In the genomic region with DNA sequence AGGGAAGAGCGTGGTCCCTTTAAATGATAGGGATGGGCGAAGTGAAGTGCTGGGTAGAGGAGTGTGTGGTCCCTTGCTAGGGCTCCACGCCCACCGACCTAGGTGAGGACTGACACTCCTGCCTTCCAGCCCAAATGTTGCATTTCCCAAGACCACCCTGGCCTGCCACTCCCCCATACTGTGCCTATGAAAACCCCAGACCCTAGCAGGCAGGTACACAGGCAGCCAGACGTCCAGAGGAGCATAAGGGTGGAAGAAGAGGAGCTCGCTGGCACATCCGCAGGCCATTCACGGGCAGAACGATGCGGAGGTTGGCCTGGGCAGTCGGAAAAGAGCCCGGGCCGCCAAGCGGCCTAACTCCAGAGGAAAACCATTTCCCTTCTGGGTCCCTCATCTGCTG, we compare ENCODE assay signal across 8 cellular contexts. TPM values are rescaled to one million over a fixed set of nuclear protein-coding genes. Genes with fewer than 3 reads are reported as not detected.
DNase-seq lines count a peak whose midpoint lies in the region; ATAC-seq and TF ChIP-seq lines count a peak whose summit lies in the region.

No MANE protein-coding gene starts in this region.

- H3K4me1 ChIP-seq in CD4-positive, CD25-positive, alpha-beta regulatory T cell (ENCODE audit: control insufficient read depth, insufficient read depth, low read length, poor library complexity, severe bottlenecking): peaks cover 32% of the 10 kb centered on the region

- H3K9me3 ChIP-seq in CD4-positive, CD25-positive, alpha-beta regulatory T cell (ENCODE audit: control insufficient read depth in 2 of 2, low read length in 2 of 2): no peaks in the 10 kb centered on the region

- no peak for DNase-seq in CD4-positive, CD25-positive, alpha-beta regulatory T cell
- no peak for DNase-seq in Jurkat, Clone E6-1 (ENCODE audit: low read depth, low spot score)
- DNase-seq in coronary artery (ENCODE audit: low spot score): no peak
- DNase-seq in SKM-1 (lab: John Stamatoyannopoulos, UW; ENCODE audit: unreplicated experiment): no peak
- no peak for DNase-seq in putamen (ENCODE audit: low spot score)
- DNase-seq in HuH-7 (ENCODE audit: low spot score): no peak

- no peak overlapping the region for H3K27ac ChIP-seq in CD4-positive, CD25-positive, alpha-beta regulatory T cell (ENCODE audit: insufficient read depth, low read length, poor library complexity, severe bottlenecking)
- H3K27ac ChIP-seq in coronary artery: no peak overlapping the region

- H3K27me3 ChIP-seq in CD4-positive, CD25-positive, alpha-beta regulatory T cell (ENCODE audit: control insufficient read depth, insufficient read depth, low read length): peaks cover 2% of the 10 kb centered on the region

- no peaks in the 10 kb centered on the region for H3K36me3 ChIP-seq in CD4-positive, CD25-positive, alpha-beta regulatory T cell (ENCODE audit: control insufficient read depth, insufficient read depth, low read length)

- H3K9me3 Mint-ChIP-seq in CD4-positive, CD25-positive, alpha-beta regulatory T cell: no peaks in the 10 kb centered on the region
- no peaks in the 10 kb centered on the region for H3K9me3 Mint-ChIP-seq in nephron

- peaks cover 5% of the 10 kb centered on the region for H3K27me3 Mint-ChIP-seq in CD4-positive, CD25-positive, alpha-beta regulatory T cell
- peaks cover 6% of the 10 kb centered on the region for H3K27me3 Mint-ChIP-seq in nephron (ENCODE audit: low read depth)

- no peak for ATAC-seq in CD4-positive, CD25-positive, alpha-beta regulatory T cell (ENCODE audit: low read depth in 2 of 2)
- ATAC-seq in GM19397 (IDR thresholded peaks at IDR 0.05; ENCODE audit: unreplicated experiment): no peak

- H3K4me1 Mint-ChIP-seq in CD4-positive, CD25-positive, alpha-beta regulatory T cell: peaks cover 15 to 51% (median 34%) of the 10 kb centered on the region in 4 donors
- H3K4me1 Mint-ChIP-seq in nephron: peaks cover 56% of the 10 kb centered on the region

- H3K36me3 Mint-ChIP-seq in CD4-positive, CD25-positive, alpha-beta regulatory T cell: no peaks in the 10 kb centered on the region
- H3K36me3 Mint-ChIP-seq in nephron (ENCODE audit: low read depth): no peaks in the 10 kb centered on the region

- H3K27ac Mint-ChIP-seq in CD4-positive, CD25-positive, alpha-beta regulatory T cell: peak overlapping the region; percentile 93 to 95 (median 94)
- H3K27ac Mint-ChIP-seq in nephron: peak overlapping the region in 2 of 3 experiments; percentile 91 to 94

- no peak for TF ChIP-seq CTCF in coronary artery (IDR thresholded peaks at IDR 0.05)
- no peak for TF ChIP-seq CTCF in nephron (IDR thresholded peaks at IDR 0.05; ENCODE audit: unreplicated experiment in 3 of 3)

- H3K4me3 Mint-ChIP-seq in CD4-positive, CD25-positive, alpha-beta regulatory T cell: peak overlapping the region; percentile 93 to 99 (median 98)
- peak overlapping the region in 2 of 3 experiments; percentile 98 to 99 for H3K4me3 Mint-ChIP-seq in nephron

- H3K4me3 ChIP-seq in CD4-positive, CD25-positive, alpha-beta regulatory T cell (ENCODE audit: low read depth, low read length): peak overlapping the region; percentile 93
- H3K4me3 ChIP-seq in Jurkat, Clone E6-1 (ENCODE audit: low read length): peak overlapping the region; percentile 75
- H3K4me3 ChIP-seq in coronary artery: peak overlapping the region; percentile 90

RNA-seq across cellular contexts. Expression of gene IPO8, which starts 0.8 kb away (rescaled TPM):
- total RNA-seq in CD4-positive, CD25-positive, alpha-beta regulatory T cell: 30.4 TPM
- 10 to 100 TPM; 13.8 to 19.0 (median 17.1) TPM for polyA plus RNA-seq in CD4-positive, CD25-positive, alpha-beta regulatory T cell
- 31.2 TPM for polyA plus RNA-seq in Jurkat, Clone E6-1 (2012; ENCODE audit: insufficient read depth, insufficient read length)

RNA-seq across cellular contexts. Expression of gene CAPRIN2, which starts 58.3 kb away (rescaled TPM):
- 29.9 TPM for total RNA-seq in CD4-positive, CD25-positive, alpha-beta regulatory T cell
- 10 to 100 TPM in 1 of 4 donors, 1 to 10 TPM in 3; 5.6 to 11.6 (median 8.1) TPM for polyA plus RNA-seq in CD4-positive, CD25-positive, alpha-beta regulatory T cell
- polyA plus RNA-seq in Jurkat, Clone E6-1 (2012; ENCODE audit: insufficient read depth, insufficient read length): 14.6 TPM
